Comparison of ENCODE assay signal across 8 cellular contexts in the genomic region with DNA sequence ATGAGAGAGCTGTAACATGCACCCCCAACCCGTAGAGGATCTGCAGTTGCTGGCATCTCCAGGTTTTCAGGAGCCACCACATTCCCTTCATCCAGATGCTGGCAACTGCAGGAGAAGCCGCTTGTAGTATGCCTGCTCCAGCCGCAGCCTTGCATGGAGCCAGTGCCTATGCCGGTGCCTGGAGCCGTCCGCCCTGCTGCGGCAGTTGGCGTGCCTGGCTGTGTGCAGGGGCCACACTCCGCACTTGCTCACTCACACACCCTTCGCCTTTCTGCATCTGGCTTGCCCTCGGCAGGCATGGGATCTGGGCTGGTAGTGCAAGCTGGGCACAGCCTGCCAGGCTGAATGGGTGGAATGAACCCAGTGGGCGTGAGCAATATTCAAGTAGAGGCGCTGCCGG.
"Had no signal": no experiment of that assay in that cellular context is flagged by ENCODE, and none has a peak within 500 bp of the region (broad histone marks: within the 10 kb centered on the region; RNA-seq: fewer than 3 reads in every experiment).

No MANE protein-coding gene starts in this region.

- DNase-seq: GDM1, GF-D8 had no signal

- H3K4me3 ChIP-seq: GM12878 had no signal

- ATAC-seq: GM12878 had no signal

- FAIRE-seq: G401.6, GM12878, GM12891, GM12892, GM18507, GM19239 had no signal
